In the genomic region with DNA sequence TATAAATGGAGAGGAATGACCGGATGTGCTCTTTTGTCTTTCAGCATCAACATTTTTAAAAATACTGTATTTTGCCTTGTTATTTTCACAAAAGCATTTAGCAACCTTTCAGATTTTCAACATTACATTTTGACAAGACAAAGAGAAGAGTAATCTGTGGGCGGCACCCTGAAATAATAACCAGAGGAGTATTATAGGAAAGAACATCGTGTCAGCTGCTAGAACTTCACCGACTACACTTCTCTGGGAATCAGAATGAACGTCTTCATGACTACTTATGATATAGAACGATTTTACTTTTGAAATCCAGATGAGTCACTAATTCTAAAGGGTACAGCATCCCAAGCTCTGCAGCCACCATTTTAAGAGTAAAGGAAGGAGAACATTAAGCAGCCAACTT, we compare ENCODE assay signal across 24 cellular contexts.
"Had no signal": no experiment of that assay in that cellular context is flagged by ENCODE, and none has a peak within 500 bp of the region (broad histone marks: within the 10 kb centered on the region; RNA-seq: fewer than 3 reads in every experiment).

No MANE protein-coding gene starts in this region.

- H3K4me1 Mint-ChIP-seq: naive thymus-derived CD8-positive, alpha-beta T cell; nephron progenitor cell; stimulated activated effector memory CD8-positive, alpha-beta T cell treated with anti-CD3 and anti-CD28 coated beads, Interleukin-12 subunit alpha, Interleukin-12 subunit beta, amount 100 ng/mL, for 72 hours; stimulated activated naive B cell treated with anti-CD40 and anti-IgM and Interleukin-4, amounts not matched to agents 10 μg/mL and 1 μg/mL and 100 μg/mL, for 72 hours had no signal

- H3K27me3 Mint-ChIP-seq: naive thymus-derived CD8-positive, alpha-beta T cell; natural killer cell treated with Interleukin-12 subunit alpha and Interleukin-12 subunit beta and Interleukin-15 and Interleukin-18, amount 100 ng/mL, for 72 hours; stimulated activated naive B cell treated with anti-CD40 and anti-IgM and Interleukin-4, amounts not matched to agents 10 μg/mL and 1 μg/mL and 100 μg/mL, for 72 hours; stimulated activated naive CD8-positive, alpha-beta T cell treated with anti-CD3 and anti-CD28 coated beads, Interleukin-15, Interleukin-2, amounts not matched to agents 100 ng/mL and 50 ng/mL, for 24 hours; type B pancreatic cell had no signal

- DNase-seq: naive thymus-derived CD8-positive, alpha-beta T cell; nephron progenitor cell; pancreas; right cardiac atrium; right lobe of liver; sigmoid colon; small intestine; stimulated activated CD4-positive, alpha-beta T cell treated with anti-CD3 and anti-CD28 coated beads, Interleukin-15, amount 100 ng/mL, for 24 hours; stimulated activated CD4-positive, alpha-beta T cell treated with anti-CD3 and anti-CD28 coated beads, Interleukin-2, amount 100 ng/mL, for 24 hours; stimulated activated CD4-positive, alpha-beta T cell treated with anti-CD3 and anti-CD28 coated beads, Interleukin-2, amount 100 ng/mL, for 48 hours; stimulated activated CD4-positive, alpha-beta T cell treated with anti-CD3 and anti-CD28 coated beads, Interleukin-4, amount 100 ng/mL, for 24 hours; stimulated activated naive B cell treated with anti-CD40 and anti-IgM and Interleukin-4, amounts not matched to agents 10 μg/mL and 1 μg/mL and 100 μg/mL, for 72 hours; stimulated activated naive CD4-positive, alpha-beta T cell treated with Interleukin-2 at 50 U/mL for 16 hours; stomach; testis; tibial artery; transverse colon; upper lobe of right lung; uterus had no signal

- H3K4me3 Mint-ChIP-seq: naive thymus-derived CD8-positive, alpha-beta T cell; natural killer cell treated with Interleukin-12 subunit alpha and Interleukin-12 subunit beta and Interleukin-15 and Interleukin-18, amount 100 ng/mL, for 72 hours; nephron progenitor cell; neural crest cell; stimulated activated effector memory CD8-positive, alpha-beta T cell treated with anti-CD3 and anti-CD28 coated beads, Interleukin-12 subunit alpha, Interleukin-12 subunit beta, amount 100 ng/mL, for 72 hours; stimulated activated naive B cell treated with anti-CD40 and anti-IgM and Interleukin-4, amounts not matched to agents 10 μg/mL and 1 μg/mL and 100 μg/mL, for 72 hours; stimulated activated naive CD8-positive, alpha-beta T cell treated with anti-CD3 and anti-CD28 coated beads, Interleukin-15, Interleukin-2, amounts not matched to agents 100 ng/mL and 50 ng/mL, for 24 hours; type B pancreatic cell had no signal

- H3K36me3 Mint-ChIP-seq: naive thymus-derived CD8-positive, alpha-beta T cell; natural killer cell treated with Interleukin-12 subunit alpha and Interleukin-12 subunit beta and Interleukin-15 and Interleukin-18, amount 100 ng/mL, for 72 hours; stimulated activated effector memory CD8-positive, alpha-beta T cell treated with anti-CD3 and anti-CD28 coated beads, Interleukin-12 subunit alpha, Interleukin-12 subunit beta, amount 100 ng/mL, for 72 hours; stimulated activated naive B cell treated with anti-CD40 and anti-IgM and Interleukin-4, amounts not matched to agents 10 μg/mL and 1 μg/mL and 100 μg/mL, for 72 hours; type B pancreatic cell had no signal

- H3K27ac Mint-ChIP-seq: naive thymus-derived CD8-positive, alpha-beta T cell; natural killer cell treated with Interleukin-12 subunit alpha and Interleukin-12 subunit beta and Interleukin-15 and Interleukin-18, amount 100 ng/mL, for 72 hours; nephron progenitor cell; stimulated activated effector memory CD8-positive, alpha-beta T cell treated with anti-CD3 and anti-CD28 coated beads, Interleukin-12 subunit alpha, Interleukin-12 subunit beta, amount 100 ng/mL, for 72 hours; stimulated activated naive B cell treated with anti-CD40 and anti-IgM and Interleukin-4, amounts not matched to agents 10 μg/mL and 1 μg/mL and 100 μg/mL, for 72 hours; stimulated activated naive CD8-positive, alpha-beta T cell treated with anti-CD3 and anti-CD28 coated beads, Interleukin-15, Interleukin-2, amounts not matched to agents 100 ng/mL and 50 ng/mL, for 24 hours; type B pancreatic cell had no signal

- ATAC-seq: naive thymus-derived CD8-positive, alpha-beta T cell; natural killer cell treated with Interleukin-12 subunit alpha and Interleukin-12 subunit beta and Interleukin-15 and Interleukin-18, amount 100 ng/mL, for 72 hours; pancreas; right cardiac atrium; right lobe of liver; stimulated activated effector memory CD8-positive, alpha-beta T cell treated with anti-CD3 and anti-CD28 coated beads, Interleukin-12 subunit alpha, Interleukin-12 subunit beta, amount 100 ng/mL, for 72 hours; stimulated activated naive B cell treated with anti-CD40 and anti-IgM and Interleukin-4, amounts not matched to agents 10 μg/mL and 1 μg/mL and 100 μg/mL, for 72 hours; upper lobe of right lung had no signal
